Comparison of ENCODE assay signal across 8 cellular contexts in the genomic region with DNA sequence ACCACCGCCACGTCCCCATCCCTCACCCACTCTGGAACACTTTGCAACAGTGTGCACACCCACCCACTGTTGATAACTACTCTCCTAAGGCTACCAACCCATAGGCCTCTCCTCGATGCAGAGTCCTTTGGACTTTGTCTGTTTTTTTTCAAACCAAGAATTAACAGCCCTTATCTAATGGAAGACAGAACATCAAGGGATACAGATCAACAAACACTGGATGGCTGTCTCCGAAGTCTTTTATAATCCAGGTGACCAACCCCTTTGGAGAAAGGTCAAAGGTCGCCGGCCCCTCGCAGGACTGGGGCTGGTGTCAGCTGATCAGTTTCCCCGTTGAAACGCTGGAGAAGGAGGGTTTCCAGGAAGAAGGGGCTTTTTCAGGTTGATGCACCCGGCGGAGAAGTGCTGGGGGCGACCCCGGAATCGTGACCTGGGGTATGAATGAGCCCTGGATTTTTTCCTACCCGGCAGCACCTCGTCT. TPM values are rescaled to one million over a fixed set of nuclear protein-coding genes. Genes with fewer than 3 reads are reported as not detected.
DNase-seq lines count a peak whose midpoint lies in the region; ATAC-seq and TF ChIP-seq lines count a peak whose summit lies in the region.

No MANE protein-coding gene starts in this region.

- TF ChIP-seq CTCF in WI38 (IDR thresholded peaks at IDR 0.05; ENCODE audit: low read depth, low read length) = no peak
- TF ChIP-seq CTCF in fibroblast of the aortic adventitia (IDR thresholded peaks at IDR 0.05; ENCODE audit: insufficient read depth, low read length) = no peak

- peak overlapping the region; percentile 86 for H3K27ac ChIP-seq in neuronal stem cell (replicated peaks; ENCODE audit: low read length)

- H4K91ac ChIP-seq in neuronal stem cell (ENCODE audit: low read depth, low read length, poor library complexity) = no peak overlapping the region

- H3K79me1 ChIP-seq in neuronal stem cell (ENCODE audit: low read depth, low read length) = peaks cover 2% of the 10 kb centered on the region

- H3K4me1 ChIP-seq in neuronal stem cell (ENCODE audit: control insufficient read depth in 2 of 2, insufficient read depth in 1 of 2, low read depth in 1 of 2, low read length in 2 of 2) = peaks cover 2 to 8% of the 10 kb centered on the region in 2 donors

- H3K4me2 ChIP-seq in neuronal stem cell (ENCODE audit: insufficient read depth, low read length, poor library complexity, severe bottlenecking) = peak overlapping the region; percentile 70

- H2BK12ac ChIP-seq in neuronal stem cell (ENCODE audit: low read length) = no peak overlapping the region

- H2BK15ac ChIP-seq in neuronal stem cell (ENCODE audit: low read length) = peak overlapping the region; percentile 3

- DNase-seq in DMS 273 (lab: John Stamatoyannopoulos, UW; ENCODE audit: unreplicated experiment) = peak; percentile 64
- no peak for DNase-seq in DMS 273 treated with DMSO at 0.1 percent for 48 hours (lab: John Stamatoyannopoulos, UW)
- peak; percentile 79 for DNase-seq in HuH-7 (ENCODE audit: low spot score)
- DNase-seq in fibroblast of the aortic adventitia (ENCODE audit: low read depth) = peak; percentile 19
- DNase-seq in neuronal stem cell (ENCODE audit: low spot score) = peak; percentile 69
- DNase-seq in NCI-H774 (lab: John Stamatoyannopoulos, UW) = no peak

- H2AFZ ChIP-seq in neuronal stem cell (ENCODE audit: low read length) = peak overlapping the region; percentile 99

- no peak overlapping the region for H3K4ac ChIP-seq in neuronal stem cell (ENCODE audit: low read length)

- no peak overlapping the region for H2BK120ac ChIP-seq in neuronal stem cell (ENCODE audit: low read depth, low read length)

- no peak overlapping the region for H2AK5ac ChIP-seq in neuronal stem cell (ENCODE audit: low read depth, low read length)

- peak overlapping the region; percentile 78 for H3K9ac ChIP-seq in neuronal stem cell (ENCODE audit: low read depth, low read length, poor library complexity)

- peak overlapping the region; percentile 62 for H2BK5ac ChIP-seq in neuronal stem cell (ENCODE audit: low read length)

- peak overlapping the region; percentile 94 for H3K23ac ChIP-seq in neuronal stem cell (ENCODE audit: low read depth, low read length, poor library complexity)

- peaks cover 6 to 17% of the 10 kb centered on the region in 2 donors for H3K36me3 ChIP-seq in neuronal stem cell (replicated peaks in 1 of 2; ENCODE audit: control insufficient read depth in 2 of 2, insufficient read depth in 2 of 2, low read length in 2 of 2)

- peak; percentile 1 for ATAC-seq in GM21619 (IDR thresholded peaks at IDR 0.05; ENCODE audit: unreplicated experiment)

- no peak overlapping the region for H3K14ac ChIP-seq in neuronal stem cell (ENCODE audit: low read length)

- H3K4me3 ChIP-seq in WI38 (ENCODE audit: low read depth, low read length) (peak overlapping the region; percentile 66), fibroblast of the aortic adventitia (ENCODE audit: low read depth, low read length) (peak overlapping the region; percentile 86), neuronal stem cell (ENCODE audit: low read length in 2 of 2) (peak overlapping the region; percentile 86 to 93)

- no peaks in the 10 kb centered on the region for H3K27me3 ChIP-seq in neuronal stem cell (ENCODE audit: control insufficient read depth in 3 of 3, insufficient read depth in 3 of 3, low read depth in 1 of 3, low read length in 3 of 3)

- no CpG with 5 or more reads among the region's 16 CpGs for WGBS in neuronal stem cell (ENCODE audit: extremely low coverage in 2 of 2, insufficient read length in 2 of 2, insufficient replicate concordance in 1 of 2), 2 donors

- H3K18ac ChIP-seq in neuronal stem cell (ENCODE audit: low read length) = peak overlapping the region; percentile 91

- no peak overlapping the region for H4K8ac ChIP-seq in neuronal stem cell (ENCODE audit: low read depth, low read length)

- H3K9me3 ChIP-seq in neuronal stem cell (replicated peaks in 1 of 2; ENCODE audit: control insufficient read depth in 2 of 2, insufficient read depth in 1 of 2, low read depth in 1 of 2, low read length in 2 of 2) = peaks cover 0 to 3% of the 10 kb centered on the region in 2 donors

RNA-seq across cellular contexts. Expression of a gene that starts 0.5 kb away (rescaled TPM):
- total RNA-seq in fibroblast of the aortic adventitia (ENCODE audit: low replicate concordance) = 22.4 and 41.3 TPM in 2 replicates
- 23.4 TPM for polyA plus RNA-seq in neuronal stem cell (2013, experiment 1 of 2)
- 23.4 TPM for polyA plus RNA-seq in neuronal stem cell (2013, experiment 2 of 2)

RNA-seq across cellular contexts. Expression of a gene that starts 54.0 kb away (rescaled TPM):
- total RNA-seq in fibroblast of the aortic adventitia (ENCODE audit: low replicate concordance) = 11.4 and 23.5 TPM in 2 replicates
- 0.50 TPM for polyA plus RNA-seq in neuronal stem cell (2013, experiment 1 of 2)
- polyA plus RNA-seq in neuronal stem cell (2013, experiment 2 of 2) = 0.43 TPM

Comparison
In these comparisons a context has a peak if more than half of its experiments do, and no peak if none do; other contexts are left out.
1. DNase-seq: peak in DMS 273 (single experiment), HuH-7 (single experiment), fibroblast of the aortic adventitia (single experiment) and neuronal stem cell (single experiment); none in DMS 273 treated with DMSO at 0.1 percent for 48 hours (single experiment) and NCI-H774 (single experiment).
2. Peak in every context shown above with its lines, with median percentiles within 50 percentile points of each other: H3K4me3 ChIP-seq.